Comparison of ENCODE assay signal across 17 cellular contexts in genomic region chr2:200258881-200259576, GRCh38. TPM values are rescaled to one million over a fixed set of nuclear protein-coding genes. Genes with fewer than 3 reads are reported as not detected.
DNase-seq lines count a peak whose midpoint lies in the region; ATAC-seq and TF ChIP-seq lines count a peak whose summit lies in the region.
"Had no signal": no experiment of that assay in that cellular context is flagged by ENCODE, and none has a peak within 500 bp of the region (broad histone marks: within the 10 kb centered on the region; RNA-seq: fewer than 3 reads in every experiment).

No MANE protein-coding gene starts in this region.

- TF ChIP-seq CTCF in PC-3 (conservative IDR thresholded peaks at IDR 0.05; ENCODE audit: low read depth, low read length) (no peak), fibroblast of the aortic adventitia (IDR thresholded peaks at IDR 0.05; ENCODE audit: insufficient read depth, low read length) (no peak), prostate gland (IDR thresholded peaks at IDR 0.05) (no peak)

- peaks cover 2 to 3% of the 10 kb centered on the region in 2 donors for H3K27me3 Mint-ChIP-seq in CD4-positive, alpha-beta memory T cell

- peak; percentile 16 for ATAC-seq in PC-3

- H3K9me3 Mint-ChIP-seq in CD4-positive, alpha-beta memory T cell = peaks cover 0 to 3% (median 0%) of the 10 kb centered on the region in 8 donors
- H3K9me3 Mint-ChIP-seq: central memory CD8-positive, alpha-beta T cell had no signal

- intact Hi-C loops in PC-3 (cut with micrococcal nuclease) = loop anchor here (1.0 to 2.0 kb wide), 3 partner anchors 47 to 280 kb away; partner anchors contain the start of gene SPATS2L
- intact Hi-C loops in prostate gland (cut with DNase I) = no loop called here
- intact Hi-C loops in CD4-positive, alpha-beta memory T cell (cut with micrococcal nuclease) = no loop called here

- peak overlapping the region; percentile 59 for H3K9ac ChIP-seq in PC-3 (ENCODE audit: low read length)

- 38% methylated on average over 7 of the region's 7 CpGs for WGBS in prostate gland

- peak overlapping the region; percentile 58 for H3K4me3 ChIP-seq in PC-3 (ENCODE audit: low read length)
- no peak overlapping the region for H3K4me3 ChIP-seq in fibroblast of the aortic adventitia (ENCODE audit: low read depth, low read length)
- H3K4me3 ChIP-seq in prostate gland = no peak overlapping the region
- no peak overlapping the region for H3K4me3 ChIP-seq in CD4-positive, alpha-beta memory T cell (ENCODE audit: low read length in 2 of 2)
- H3K4me3 ChIP-seq: adrenal gland, ovary, SK-N-MC had no signal

- no peaks in the 10 kb centered on the region for H4K20me1 ChIP-seq in PC-3 (ENCODE audit: low read length)

- peak overlapping the region; percentile 94 for H3K27ac ChIP-seq in PC-3 (ENCODE audit: low read length)
- H3K27ac ChIP-seq in prostate gland = peak overlapping the region; percentile 22 to 72
- no peak overlapping the region for H3K27ac ChIP-seq in CD4-positive, alpha-beta memory T cell (ENCODE audit: low read depth, low read length)
- H3K27ac ChIP-seq: adrenal gland, ovary, SK-N-MC had no signal

- H3K4me2 ChIP-seq in PC-3 (ENCODE audit: low read length) = peak overlapping the region; percentile 83

- H3K36me3 ChIP-seq in PC-3 (ENCODE audit: low read depth, low read length) (no peaks in the 10 kb centered on the region), prostate gland (no peaks in the 10 kb centered on the region)
- H3K36me3 ChIP-seq in CD4-positive, alpha-beta memory T cell (ENCODE audit: insufficient read depth, low read length) = no peaks in the 10 kb centered on the region
- H3K36me3 ChIP-seq: adrenal gland, ovary had no signal

- H3K4me3 Mint-ChIP-seq in CD4-positive, alpha-beta memory T cell = no peak overlapping the region
- H3K4me3 Mint-ChIP-seq: central memory CD8-positive, alpha-beta T cell had no signal

- no peaks in the 10 kb centered on the region for H3K4me1 Mint-ChIP-seq in CD4-positive, alpha-beta memory T cell
- H3K4me1 Mint-ChIP-seq: central memory CD8-positive, alpha-beta T cell had no signal

- POLR2A ChIA-PET in PC-3 (lab: Charles Lee; ENCODE audit: unreplicated experiment) = interaction anchor here (0.6 to 1.0 kb wide), 2 partner anchors 47 to 194 kb away, joined by 3 to 4 read pairs; no protein-coding TSS in a partner anchor
- POLR2A ChIA-PET in CD4-positive, alpha-beta memory T cell (lab: Charles Lee; ENCODE audit: partially characterized antibody) = no interaction called here

- H3K27ac Mint-ChIP-seq in CD4-positive, alpha-beta memory T cell = no peak overlapping the region

- H3K79me2 ChIP-seq in PC-3 (ENCODE audit: low read length) = no peaks in the 10 kb centered on the region

- CTCF ChIA-PET in PC-3 (lab: Charles Lee) = interaction anchor here (0.6 kb wide), 1 partner anchor 451 kb away, joined by 3 read pairs; no protein-coding TSS in a partner anchor
- CTCF ChIA-PET in CD4-positive, alpha-beta memory T cell (lab: Charles Lee; ENCODE audit: partially characterized antibody) = no interaction called here

- H3K27me3 ChIP-seq in PC-3 (ENCODE audit: low read length) (no peaks in the 10 kb centered on the region), prostate gland (replicated peaks; ENCODE audit: insufficient read depth) (no peaks in the 10 kb centered on the region)
- H3K27me3 ChIP-seq in CD4-positive, alpha-beta memory T cell (ENCODE audit: insufficient read depth, low read length) = no peaks in the 10 kb centered on the region
- H3K27me3 ChIP-seq: adrenal gland, ovary had no signal

- no peaks in the 10 kb centered on the region for H3K9me2 ChIP-seq in PC-3 (replicated peaks; ENCODE audit: low read length)

- H3K4me1 ChIP-seq in PC-3 (ENCODE audit: insufficient read depth, low read length) = peaks cover 30% of the 10 kb centered on the region
- H3K4me1 ChIP-seq in prostate gland (replicated peaks) = peaks cover 3% of the 10 kb centered on the region
- no peaks in the 10 kb centered on the region for H3K4me1 ChIP-seq in CD4-positive, alpha-beta memory T cell (ENCODE audit: insufficient read depth, low read length)
- H3K4me1 ChIP-seq: adrenal gland had no signal

- TSS peak; percentile 20 for BruUV-seq in PC-3 (replicated peaks; lab: Mats Ljungman, UMichigan)

- no peaks in the 10 kb centered on the region for H3K36me3 Mint-ChIP-seq in CD4-positive, alpha-beta memory T cell

- H3F3A ChIP-seq in PC-3 (ENCODE audit: low read length, unreplicated experiment) = peaks cover 10% of the 10 kb centered on the region

- peak overlapping the region; percentile 49 for H2AFZ ChIP-seq in PC-3 (ENCODE audit: low read length)

- TF ChIP-seq POLR2A in prostate gland (IDR thresholded peaks at IDR 0.05) = no peak

- H3K9me3 ChIP-seq in PC-3 (ENCODE audit: low read length) (no peaks in the 10 kb centered on the region), prostate gland (no peaks in the 10 kb centered on the region)
- H3K9me3 ChIP-seq in CD4-positive, alpha-beta memory T cell (ENCODE audit: control insufficient read depth in 1 of 2, low read length in 2 of 2) = no peaks in the 10 kb centered on the region
- H3K9me3 ChIP-seq: adrenal gland, ovary had no signal

- peak; percentile 26 for DNase-seq in Daoy (ENCODE audit: low read depth)
- peak; percentile 36 for DNase-seq in PC-3
- DNase-seq in fibroblast of the aortic adventitia (ENCODE audit: low read depth) = peak; percentile 12
- DNase-seq in prostate gland (ENCODE audit: low spot score) = no peak
- no peak for DNase-seq in activated CD8-positive, alpha-beta memory T cell treated with anti-CD3 and anti-CD28 coated beads, Interleukin-2, amount 50 U/mL, for 4 hours
- no peak for DNase-seq in CD4-positive, alpha-beta memory T cell
- DNase-seq in UCSD-AML1 (lab: John Stamatoyannopoulos, UW; ENCODE audit: unreplicated experiment) = no peak
- DNase-seq: activated effector memory CD4-positive, alpha-beta T cell treated with anti-CD3 and anti-CD28 coated beads, Interleukin-2, amount 50 U/mL, for 16 hours; adrenal gland; effector CD4-positive, alpha-beta T cell; foreskin fibroblast; H7; OCI-M1; ovary; T1000 had no signal

RNA-seq across cellular contexts. Expression of gene SPATS2L, which starts 47.5 kb away (rescaled TPM):
- total RNA-seq in Daoy (2014; rRNA removed; shearing (Covaris generic)) = 64.1 and 66.2 TPM in 2 replicates
- total RNA-seq in PC-3 (2014; rRNA removed) = 144 and 174 TPM in 2 replicates
- 40.7 and 117 TPM in 2 replicates for total RNA-seq in fibroblast of the aortic adventitia (ENCODE audit: low replicate concordance)
- 10 to 100 TPM; 77.4 to 88.7 TPM for total RNA-seq in prostate gland
- 1 to 10 TPM; 5.9 to 6.6 TPM for total RNA-seq in CD4-positive, alpha-beta memory T cell
- polyA plus RNA-seq in CD4-positive, alpha-beta memory T cell = 1 to 10 TPM; 5.2 to 6.1 TPM

Comparison
In these comparisons a context has a peak if more than half of its experiments do, and no peak if none do; other contexts are left out.
1. DNase-seq: peak in Daoy (single experiment), PC-3 (single experiment) and fibroblast of the aortic adventitia (single experiment); none in prostate gland (single experiment), activated CD8-positive, alpha-beta memory T cell treated with anti-CD3 and anti-CD28 coated beads, Interleukin-2, amount 50 U/mL, for 4 hours (single experiment), CD4-positive, alpha-beta memory T cell (0 of 5) and UCSD-AML1 (single experiment).